ENCODE assay signal across 27 cellular contexts in genomic region chr11:128240546-128240945, GRCh38.
A peak's percentile ranks its signal among the peaks of the same experiment; 100 is the strongest.
DNase-seq lines count a peak whose midpoint lies in the region; ATAC-seq and TF ChIP-seq lines count a peak whose summit lies in the region.
"Had no signal": no experiment of that assay in that cellular context is flagged by ENCODE, and none has a peak within 500 bp of the region (broad histone marks: within the 10 kb centered on the region; RNA-seq: fewer than 3 reads in every experiment).

No MANE protein-coding gene starts in this region.

- peak overlapping the region; percentile 12 for H3K27ac ChIP-seq in hepatocyte
- H3K27ac ChIP-seq: coronary artery, epithelial cell of prostate, parathyroid adenoma, RWPE1, testis had no signal

- H3K4me1 ChIP-seq in hepatocyte (ENCODE audit: insufficient read depth), result peaks cover 11% of the 10 kb centered on the region
- H3K4me1 ChIP-seq: testis had no signal

- no peaks in the 10 kb centered on the region for H3K27me3 Mint-ChIP-seq in T-helper 2 cell treated with Interferon-gamma antibody and Interleukin-4, amounts not matched to agents 5 μg/mL and 100 μg/mL, for 36 hours (ENCODE audit: low read depth)
- H3K27me3 Mint-ChIP-seq: activated B cell treated with CpG ODN at 0.5 μM for 24 hours; B cell; stimulated activated memory B cell treated with anti-CD40 and anti-IgM and Interleukin-4, amounts not matched to agents 10 μg/mL and 1 μg/mL and 100 μg/mL, for 72 hours had no signal

- H3K9me3 ChIP-seq in hepatocyte (ENCODE audit: low read depth), result no peaks in the 10 kb centered on the region
- H3K9me3 ChIP-seq: testis had no signal

- H3K36me3 Mint-ChIP-seq in T-helper 2 cell treated with Interferon-gamma antibody and Interleukin-4, amounts not matched to agents 5 μg/mL and 100 μg/mL, for 36 hours (ENCODE audit: low read depth), result no peaks in the 10 kb centered on the region
- H3K36me3 Mint-ChIP-seq: activated naive CD8-positive, alpha-beta T cell treated with anti-CD3 and anti-CD28 coated beads, Interleukin-2, amount 10 ng/mL, durations not matched to agents 7 days and 5 days; mesothelial cell of epicardium; natural killer cell; stimulated activated memory B cell treated with anti-CD40 and anti-IgM and Interleukin-4, amounts not matched to agents 10 μg/mL and 1 μg/mL and 100 μg/mL, for 72 hours had no signal

- TF ChIP-seq CTCF in hepatocyte (IDR thresholded peaks at IDR 0.05; ENCODE audit: poor library complexity), result no peak

- H3K4me1 Mint-ChIP-seq in T-helper 2 cell treated with Interferon-gamma antibody and Interleukin-4, amounts not matched to agents 5 μg/mL and 100 μg/mL, for 36 hours (ENCODE audit: low read depth), result peaks cover 17% of the 10 kb centered on the region

- no peak overlapping the region for H3K27ac Mint-ChIP-seq in T-helper 2 cell treated with Interferon-gamma antibody and Interleukin-4, amounts not matched to agents 5 μg/mL and 100 μg/mL, for 36 hours
- H3K27ac Mint-ChIP-seq: activated B cell treated with CpG ODN at 0.5 μM for 24 hours; activated naive CD8-positive, alpha-beta T cell treated with anti-CD3 and anti-CD28 coated beads, Interleukin-2, amount 10 ng/mL, durations not matched to agents 7 days and 5 days; B cell; mesothelial cell of epicardium; natural killer cell; stimulated activated memory B cell treated with anti-CD40 and anti-IgM and Interleukin-4, amounts not matched to agents 10 μg/mL and 1 μg/mL and 100 μg/mL, for 72 hours had no signal

- no peaks in the 10 kb centered on the region for H3K79me2 ChIP-seq in hepatocyte
- H3K79me2 ChIP-seq: parathyroid adenoma had no signal

- no peaks in the 10 kb centered on the region for H3K36me3 ChIP-seq in hepatocyte (replicated peaks; ENCODE audit: insufficient read depth, low read depth)

- intact Hi-C loops in sciatic nerve (cut with DNase I), result no loop called here

- H2AFZ ChIP-seq in hepatocyte, result no peak overlapping the region
- H2AFZ ChIP-seq: parathyroid adenoma had no signal

- no peaks in the 10 kb centered on the region for H3K27me3 ChIP-seq in hepatocyte
- H3K27me3 ChIP-seq: testis had no signal

- no peaks in the 10 kb centered on the region for H3K9me3 Mint-ChIP-seq in T-helper 2 cell treated with Interferon-gamma antibody and Interleukin-4, amounts not matched to agents 5 μg/mL and 100 μg/mL, for 36 hours
- H3K9me3 Mint-ChIP-seq: activated B cell treated with CpG ODN at 0.5 μM for 24 hours; activated naive CD8-positive, alpha-beta T cell treated with anti-CD3 and anti-CD28 coated beads, Interleukin-2, amount 10 ng/mL, durations not matched to agents 7 days and 5 days; mesothelial cell of epicardium; natural killer cell; stimulated activated memory B cell treated with anti-CD40 and anti-IgM and Interleukin-4, amounts not matched to agents 10 μg/mL and 1 μg/mL and 100 μg/mL, for 72 hours had no signal

- no peak overlapping the region for H3K4me3 Mint-ChIP-seq in T-helper 2 cell treated with Interferon-gamma antibody and Interleukin-4, amounts not matched to agents 5 μg/mL and 100 μg/mL, for 36 hours
- H3K4me3 Mint-ChIP-seq: activated B cell treated with CpG ODN at 0.5 μM for 24 hours; activated naive CD8-positive, alpha-beta T cell treated with anti-CD3 and anti-CD28 coated beads, Interleukin-2, amount 10 ng/mL, durations not matched to agents 7 days and 5 days; B cell; mesothelial cell of epicardium; natural killer cell; stimulated activated memory B cell treated with anti-CD40 and anti-IgM and Interleukin-4, amounts not matched to agents 10 μg/mL and 1 μg/mL and 100 μg/mL, for 72 hours had no signal

- H4K20me1 ChIP-seq in hepatocyte (ENCODE audit: insufficient read depth, poor library complexity, severe bottlenecking), result no peaks in the 10 kb centered on the region

- DNase-seq in HCEC 1CT (peak; percentile 13), dermis blood vessel endothelial cell (peak; percentile 75), hepatocyte (ENCODE audit: low spot score) (no peak), sciatic nerve (ENCODE audit: low spot score) (no peak), hepatic stellate cell (ENCODE audit: low spot score) (no peak), T-helper 9 cell (no peak)
- DNase-seq in T-helper 2 cell treated with Interferon-gamma antibody and Interleukin-4, amounts not matched to agents 5 μg/mL and 100 μg/mL, for 36 hours (ENCODE audit: low spot score), result no peak
- DNase-seq: activated B cell treated with CpG ODN at 0.5 μM for 24 hours; activated CD4-positive, alpha-beta T cell treated with anti-CD3 and anti-CD28 coated beads, Interleukin-2, amount 50 U/mL, for 4 hours; activated CD8-positive, alpha-beta memory T cell treated with anti-CD3 and anti-CD28 coated beads, Interleukin-2, amount 50 U/mL, for 48 hours; activated effector memory CD4-positive, alpha-beta T cell treated with Interleukin-2 at 50 U/mL for 16 hours; activated naive CD8-positive, alpha-beta T cell treated with anti-CD3 and anti-CD28 coated beads, Interleukin-2, amount 10 ng/mL, durations not matched to agents 7 days and 5 days; GDM1; left colon; natural killer cell; NCI-H1694 treated with DMSO at 0.1 percent for 48 hours; NCI-H2171 treated with DMSO at 0.1 percent for 48 hours; NCI-H526 treated with DMSO at 0.1 percent for 48 hours; stimulated activated CD4-positive, alpha-beta T cell treated with anti-CD3 and anti-CD28 coated beads, Interleukin-2, amount 100 ng/mL, for 24 hours; testis had no signal

- H3K4me2 ChIP-seq in hepatocyte, result no peak overlapping the region

- no peaks in the 10 kb centered on the region for H3K9me2 ChIP-seq in hepatocyte (replicated peaks; ENCODE audit: insufficient read depth)

- no peak overlapping the region for H3K4me3 ChIP-seq in hepatocyte
- H3K4me3 ChIP-seq: coronary artery, testis had no signal

- WGBS in hepatocyte (ENCODE audit: low lambda C conversion rate, missing lambda C conversion rate), result 58% methylated on average over 6 of the region's 6 CpGs

- peak; percentile 45 for ATAC-seq in sciatic nerve
- ATAC-seq: left colon; natural killer cell; stimulated activated memory B cell treated with anti-CD40 and anti-IgM and Interleukin-4, amounts not matched to agents 10 μg/mL and 1 μg/mL and 100 μg/mL, for 72 hours had no signal

Comparison
In these comparisons a context has a peak if more than half of its experiments do, and no peak if none do; other contexts are left out.
1. DNase-seq: peak in HCEC 1CT (single experiment) and dermis blood vessel endothelial cell (single experiment); none in hepatocyte (single experiment), sciatic nerve (single experiment), hepatic stellate cell (single experiment), T-helper 2 cell treated with Interferon-gamma antibody and Interleukin-4, amounts not matched to agents 5 μg/mL and 100 μg/mL, for 36 hours (single experiment) and T-helper 9 cell (single experiment).